In genomic region chr6:22251331-22251730, GRCh38 we compare ENCODE assay signal across 13 cellular contexts. TPM values are rescaled to one million over a fixed set of nuclear protein-coding genes. Genes with fewer than 3 reads are reported as not detected.
DNase-seq lines count a peak whose midpoint lies in the region; ATAC-seq, FAIRE-seq and TF ChIP-seq lines count a peak whose summit lies in the region.
"Had no signal": no experiment of that assay in that cellular context is flagged by ENCODE, and none has a peak within 500 bp of the region (broad histone marks: within the 10 kb centered on the region; RNA-seq: fewer than 3 reads in every experiment).

No MANE protein-coding gene starts in this region.

- 73% methylated on average over 1 of the region's 1 CpG for WGBS in right cardiac atrium

- H3K9ac ChIP-seq in astrocyte (ENCODE audit: low read length): no peak overlapping the region

- DNase-seq in left ventricle myocardium superior (no peak), right cardiac atrium (no peak), astrocyte (ENCODE audit: low read depth) (peak; percentile 74), glomerular visceral epithelial cell (ENCODE audit: extremely low spot score) (peak; percentile 69), urothelium cell line (ENCODE audit: low spot score) (peak; percentile 43), NCI-H524 (lab: John Stamatoyannopoulos, UW) (no peak)
- DNase-seq in activated T-cell treated with anti-CD3 and anti-CD28 coated beads, Interleukin-2, amount 50 U/mL, for 72 hours: no peak
- DNase-seq: 8988T; activated CD4-positive, alpha-beta T cell treated with anti-CD3 and anti-CD28 coated beads, Interleukin-2, amount 50 U/mL, for 1 hour; activated gamma-delta T cell treated with Interleukin-2 at 50 U/mL for 16 hours had no signal

- FAIRE-seq in astrocyte (lab: Jason Lieb, UNC) (peak; percentile 29), urothelium cell line (lab: Jason Lieb, UNC) (no peak)

- H2AFZ ChIP-seq in astrocyte (ENCODE audit: low read depth, low read length): no peak overlapping the region

- H3K36me3 Mint-ChIP-seq in astrocyte (ENCODE audit: low read depth, unreplicated experiment): no peaks in the 10 kb centered on the region
- H3K36me3 Mint-ChIP-seq in activated T-cell treated with anti-CD3 and anti-CD28 coated beads, Interleukin-2, amount 50 U/mL, for 72 hours (ENCODE audit: insufficient read depth in 2 of 2): no peaks in the 10 kb centered on the region

- H3K27ac ChIP-seq in right cardiac atrium (ENCODE audit: low read length) (no peak overlapping the region), astrocyte (ENCODE audit: low read depth, low read length) (peak overlapping the region; percentile 52)

- H3K4me3 ChIP-seq in right cardiac atrium (ENCODE audit: low read length) (no peak overlapping the region), astrocyte (ENCODE audit: insufficient read depth, low read depth, low read length) (no peak overlapping the region)

- no peaks in the 10 kb centered on the region for H3K27me3 Mint-ChIP-seq in astrocyte (ENCODE audit: low read depth, unreplicated experiment)
- no peaks in the 10 kb centered on the region for H3K27me3 Mint-ChIP-seq in activated T-cell treated with anti-CD3 and anti-CD28 coated beads, Interleukin-2, amount 50 U/mL, for 72 hours (ENCODE audit: low read depth)

- H3K9me3 ChIP-seq in right cardiac atrium (ENCODE audit: control insufficient read depth, low read length): no peaks in the 10 kb centered on the region
- no peaks in the 10 kb centered on the region for H3K9me3 ChIP-seq in astrocyte (ENCODE audit: insufficient read depth, low read depth, low read length)

- H3K79me2 ChIP-seq in astrocyte (ENCODE audit: insufficient read depth, low read length): no peaks in the 10 kb centered on the region

- H3K9me3 Mint-ChIP-seq in astrocyte (ENCODE audit: unreplicated experiment): no peaks in the 10 kb centered on the region
- H3K9me3 Mint-ChIP-seq in activated T-cell treated with anti-CD3 and anti-CD28 coated beads, Interleukin-2, amount 50 U/mL, for 72 hours: peaks cover 0 to 3% of the 10 kb centered on the region in 2 donors
- H3K9me3 Mint-ChIP-seq: T-helper 1 cell treated with Interleukin-12 subunit alpha and Interleukin-12 subunit beta and Interleukin-4 antibody, amounts not matched to agents 30 μg/mL and 1 μg/mL, for 36 hours had no signal

- no peaks in the 10 kb centered on the region for H4K20me1 ChIP-seq in astrocyte (ENCODE audit: insufficient read depth, low read length)

- TF ChIP-seq CTCF in astrocyte (IDR thresholded peaks at IDR 0.05; ENCODE audit: insufficient read depth, low read depth, low read length): no peak

- H3K4me2 ChIP-seq in astrocyte (ENCODE audit: low read length): no peak overlapping the region

- no peaks in the 10 kb centered on the region for H3K4me1 ChIP-seq in right cardiac atrium (ENCODE audit: control insufficient read depth, insufficient read depth, low read length)
- H3K4me1 ChIP-seq in astrocyte (ENCODE audit: insufficient read depth, low read length): peaks cover 24% of the 10 kb centered on the region

- peaks cover 25% of the 10 kb centered on the region for H3K4me1 Mint-ChIP-seq in astrocyte (ENCODE audit: low read depth, unreplicated experiment)
- no peaks in the 10 kb centered on the region for H3K4me1 Mint-ChIP-seq in activated T-cell treated with anti-CD3 and anti-CD28 coated beads, Interleukin-2, amount 50 U/mL, for 72 hours (ENCODE audit: low read depth)

- H3K4me3 Mint-ChIP-seq in astrocyte (ENCODE audit: unreplicated experiment): no peak overlapping the region
- H3K4me3 Mint-ChIP-seq in activated T-cell treated with anti-CD3 and anti-CD28 coated beads, Interleukin-2, amount 50 U/mL, for 72 hours: no peak overlapping the region
- H3K4me3 Mint-ChIP-seq: T-helper 1 cell treated with Interleukin-12 subunit alpha and Interleukin-12 subunit beta and Interleukin-4 antibody, amounts not matched to agents 30 μg/mL and 1 μg/mL, for 36 hours had no signal

- intact Hi-C loops in left ventricle myocardium superior (cut with micrococcal nuclease): no loop called here
- intact Hi-C loops in right cardiac atrium (cut with DNase I): no loop called here

- H3K27me3 ChIP-seq in right cardiac atrium (ENCODE audit: control insufficient read depth, insufficient read depth) (no peaks in the 10 kb centered on the region), astrocyte (ENCODE audit: insufficient read depth, low read length) (no peaks in the 10 kb centered on the region)

- H3K36me3 ChIP-seq in astrocyte (ENCODE audit: insufficient read depth, low read length): no peaks in the 10 kb centered on the region

- peak; percentile 23 for ATAC-seq in left ventricle myocardium superior
- ATAC-seq in right cardiac atrium: no peak
- no peak for ATAC-seq in activated T-cell treated with anti-CD3 and anti-CD28 coated beads, Interleukin-2, amount 50 U/mL, for 72 hours (replicated peaks in 1 of 2)
- no peak for ATAC-seq in HG02642 (IDR thresholded peaks at IDR 0.05; ENCODE audit: poor library complexity, unreplicated experiment)

- peak overlapping the region; percentile 89 for H3K27ac Mint-ChIP-seq in astrocyte (ENCODE audit: unreplicated experiment)
- no peak overlapping the region for H3K27ac Mint-ChIP-seq in activated T-cell treated with anti-CD3 and anti-CD28 coated beads, Interleukin-2, amount 50 U/mL, for 72 hours
- H3K27ac Mint-ChIP-seq: T-helper 1 cell treated with Interleukin-12 subunit alpha and Interleukin-12 subunit beta and Interleukin-4 antibody, amounts not matched to agents 30 μg/mL and 1 μg/mL, for 36 hours had no signal

RNA-seq across cellular contexts. Expression of gene PRL, which starts 45.5 kb away (rescaled TPM):
- total RNA-seq in left ventricle myocardium superior (not detected), right cardiac atrium (not detected), astrocyte (not detected in 2 replicates)
- not detected for polyA plus RNA-seq in right cardiac atrium
- under 1 TPM in 1 of 2 donors, not detected in 1; 0.19 TPM for total RNA-seq in activated T-cell treated with anti-CD3 and anti-CD28 coated beads, Interleukin-2, amount 50 U/mL, for 72 hours
- total RNA-seq: HT-29 had no signal

Comparison
In these comparisons a context has a peak if more than half of its experiments do, and no peak if none do; other contexts are left out.
1. DNase-seq: peak in astrocyte (single experiment), glomerular visceral epithelial cell (single experiment) and urothelium cell line (single experiment); none in left ventricle myocardium superior (single experiment), right cardiac atrium (0 of 3), NCI-H524 (0 of 2) and activated T-cell treated with anti-CD3 and anti-CD28 coated beads, Interleukin-2, amount 50 U/mL, for 72 hours (0 of 2).